In the genomic region with DNA sequence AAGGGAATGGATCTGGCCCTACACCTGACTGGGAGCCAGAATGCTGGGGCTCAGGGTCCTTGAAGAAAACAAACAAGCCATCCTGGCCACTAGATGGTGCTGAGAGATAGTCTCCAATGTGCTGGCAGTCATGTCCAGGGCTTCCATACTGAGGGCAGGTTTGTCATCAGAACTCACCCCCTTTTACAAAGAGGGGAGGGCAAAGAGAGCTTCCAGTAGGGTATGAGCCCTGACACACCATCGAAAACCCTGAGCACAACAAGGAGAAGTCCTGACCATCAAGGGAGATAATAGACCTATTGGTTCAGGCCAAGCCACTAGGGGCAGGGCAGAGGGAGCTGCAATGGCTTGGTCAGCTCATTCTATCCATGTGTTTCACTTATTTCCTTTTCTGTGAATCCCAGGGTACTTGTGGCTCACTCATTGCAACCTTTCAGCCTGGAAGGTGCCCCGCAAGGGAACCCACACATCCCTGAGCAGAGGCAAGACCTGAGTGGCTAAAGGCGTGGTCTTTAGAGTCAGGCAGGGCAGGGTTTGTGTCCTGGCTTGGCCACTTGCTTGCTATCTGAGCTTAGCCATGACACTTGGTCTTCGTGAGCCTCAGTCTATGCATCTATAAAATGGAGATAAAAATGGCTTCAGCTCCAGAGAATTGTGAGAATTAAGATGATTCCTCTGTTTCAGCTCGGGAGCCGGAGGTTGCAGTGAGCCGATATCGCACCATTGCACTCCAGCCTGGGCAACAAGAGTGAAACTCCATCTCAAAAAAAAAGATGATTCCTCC, we compare ENCODE assay signal across 9 cellular contexts. TPM values are rescaled to one million over a fixed set of nuclear protein-coding genes. Genes with fewer than 3 reads are reported as not detected.
DNase-seq lines count a peak whose midpoint lies in the region; ATAC-seq and TF ChIP-seq lines count a peak whose summit lies in the region.
"Had no signal": no experiment of that assay in that cellular context is flagged by ENCODE, and none has a peak within 500 bp of the region (broad histone marks: within the 10 kb centered on the region; RNA-seq: fewer than 3 reads in every experiment).

No MANE protein-coding gene starts in this region.

- peak; percentile 84 to 93 for TF ChIP-seq CTCF in brain (conservative IDR thresholded peaks at IDR 0.05)

- H3K4me3 Mint-ChIP-seq in brain = peak overlapping the region in 2 of 5 experiments; percentile 58 to 59
- H3K4me3 Mint-ChIP-seq: dendritic cell treated with granulocyte-macrophage colony-stimulating factor and Interleukin-4, amounts not matched to agents 40 ng/mL and 50 ng/mL, for 4 days had no signal

- in situ Hi-C loops in KBM-7 (cut with MboI; ENCODE audit: low pct_unique_long_range_greater_than_20kb, low sequenced_read_pairs) = no loop called here

- H3K9me3 Mint-ChIP-seq in brain = no peaks in the 10 kb centered on the region
- H3K9me3 Mint-ChIP-seq: dendritic cell treated with granulocyte-macrophage colony-stimulating factor and Interleukin-4, amounts not matched to agents 40 ng/mL and 50 ng/mL, for 4 days had no signal

- DNase-seq in SIG-M5 treated with dmso at 0.1 percent for 504 hours (lab: John Stamatoyannopoulos, UW; ENCODE audit: unreplicated experiment) = peak; percentile 38
- no peak for DNase-seq in SIG-M5 (lab: John Stamatoyannopoulos, UW)
- DNase-seq in KBM-7 = peak; percentile 67
- DNase-seq in RKO (ENCODE audit: low spot score) = peak; percentile 80
- peak; percentile 73 for DNase-seq in iPS-NIHi11 (ENCODE audit: low spot score)
- DNase-seq in stimulated activated CD4-positive, alpha-beta T cell treated with anti-CD3 and anti-CD28 coated beads, Interleukin-15, amount 100 ng/mL, for 24 hours = peak; percentile 53

- H3K36me3 Mint-ChIP-seq in brain = no peaks in the 10 kb centered on the region

- peak overlapping the region in 2 of 5 experiments; percentile 39 to 62 for H3K27ac Mint-ChIP-seq in brain
- H3K27ac Mint-ChIP-seq: dendritic cell treated with granulocyte-macrophage colony-stimulating factor and Interleukin-4, amounts not matched to agents 40 ng/mL and 50 ng/mL, for 4 days had no signal

- H3K27me3 Mint-ChIP-seq in brain = peaks cover 4% of the 10 kb centered on the region

- ATAC-seq in GM19452 (IDR thresholded peaks at IDR 0.05; ENCODE audit: unreplicated experiment) = no peak

- H3K4me1 Mint-ChIP-seq in brain = peaks cover 32% of the 10 kb centered on the region

RNA-seq across cellular contexts. Expression of gene PLEKHH1, which starts 6.2 kb away (rescaled TPM):
- 43.3 TPM for polyA plus RNA-seq in brain (ENCODE audit: insufficient read depth, low read depth, low replicate concordance)

RNA-seq across cellular contexts. Expression of gene TMEM229B, which starts 38.3 kb away (rescaled TPM):
- polyA plus RNA-seq in brain (ENCODE audit: insufficient read depth, low read depth, low replicate concordance) = 15.3 TPM
